ENCODE assay signal across 9 cellular contexts in genomic region chr6:11263185-11263817, GRCh38. TPM values are rescaled to one million over a fixed set of nuclear protein-coding genes. Genes with fewer than 3 reads are reported as not detected.
DNase-seq lines count a peak whose midpoint lies in the region; ATAC-seq and TF ChIP-seq lines count a peak whose summit lies in the region.
"Had no signal": no experiment of that assay in that cellular context is flagged by ENCODE, and none has a peak within 500 bp of the region (broad histone marks: within the 10 kb centered on the region; RNA-seq: fewer than 3 reads in every experiment).

No MANE protein-coding gene starts in this region.

- H3K9me3 ChIP-seq in mesodermal cell (ENCODE audit: control insufficient read depth, low read length) (no peaks in the 10 kb centered on the region), uterus (no peaks in the 10 kb centered on the region)

- H3K27me3 Mint-ChIP-seq in activated T-cell treated with anti-CD3 and anti-CD28 coated beads, Interleukin-2, amount 50 U/mL, for 72 hours (ENCODE audit: low read depth) = no peaks in the 10 kb centered on the region
- H3K27me3 Mint-ChIP-seq: B cell had no signal

- DNase-seq in activated T-cell treated with anti-CD3 and anti-CD28 coated beads, Interleukin-2, amount 50 U/mL, for 72 hours = no peak
- DNase-seq in activated T-cell treated with anti-CD3 and anti-CD28 coated beads, Interleukin-2, amount 50 U/mL, for 1 hour = no peak
- peak; percentile 23 to 71 for DNase-seq in dermis microvascular lymphatic vessel endothelial cell (ENCODE audit: low read depth in 2 of 2)
- peak; percentile 59 to 74 for DNase-seq in uterus
- DNase-seq in SKM-1 (lab: John Stamatoyannopoulos, UW; ENCODE audit: unreplicated experiment) = no peak

- intact Hi-C loops in uterus (cut with DNase I; ENCODE audit: low total_unique reads) = no loop called here

- peak overlapping the region in 1 of 2 donors; percentile 3 for H3K4me3 Mint-ChIP-seq in activated T-cell treated with anti-CD3 and anti-CD28 coated beads, Interleukin-2, amount 50 U/mL, for 72 hours
- H3K4me3 Mint-ChIP-seq: B cell had no signal

- peak overlapping the region; percentile 77 for H3K27ac Mint-ChIP-seq in activated T-cell treated with anti-CD3 and anti-CD28 coated beads, Interleukin-2, amount 50 U/mL, for 72 hours
- H3K27ac Mint-ChIP-seq: B cell had no signal

- H3K27ac ChIP-seq in mesodermal cell (ENCODE audit: low read depth, low read length, severe bottlenecking) = peak overlapping the region; percentile 65
- peak overlapping the region; percentile 72 to 75 for H3K27ac ChIP-seq in uterus

- peaks cover 0 to 2% of the 10 kb centered on the region in 2 donors for H3K36me3 Mint-ChIP-seq in activated T-cell treated with anti-CD3 and anti-CD28 coated beads, Interleukin-2, amount 50 U/mL, for 72 hours (ENCODE audit: insufficient read depth in 2 of 2)

- H3K4me3 ChIP-seq in mesodermal cell (ENCODE audit: extremely low read depth, insufficient read depth, low read length, poor library complexity, severe bottlenecking) (no peak overlapping the region), uterus (no peak overlapping the region)

- H3K4me1 ChIP-seq in mesodermal cell (ENCODE audit: control insufficient read depth, insufficient read depth, low read length, poor library complexity, severe bottlenecking) (peaks cover 9% of the 10 kb centered on the region), uterus (peaks cover 0 to 8% of the 10 kb centered on the region in 2 donors)

- H3K27me3 ChIP-seq in uterus = no peaks in the 10 kb centered on the region

- WGBS in mesodermal cell (ENCODE audit: insufficient coverage in 2 of 2), 2 experiments = 44 to 51% methylated on average over 3 to 5 of the region's 5 CpGs

- no peaks in the 10 kb centered on the region for H3K36me3 ChIP-seq in mesodermal cell (ENCODE audit: control insufficient read depth, insufficient read depth, low read length)
- H3K36me3 ChIP-seq in uterus = no peaks in the 10 kb centered on the region

- peaks cover 34% of the 10 kb centered on the region for H3K4me1 Mint-ChIP-seq in activated T-cell treated with anti-CD3 and anti-CD28 coated beads, Interleukin-2, amount 50 U/mL, for 72 hours (ENCODE audit: low read depth)

- ATAC-seq in activated T-cell treated with anti-CD3 and anti-CD28 coated beads, Interleukin-2, amount 50 U/mL, for 72 hours (replicated peaks in 1 of 2) = no peak
- ATAC-seq in GM19351 (IDR thresholded peaks at IDR 0.05; ENCODE audit: unreplicated experiment) (no peak), GM18517 (IDR thresholded peaks at IDR 0.05; ENCODE audit: unreplicated experiment) (no peak)

- peak in 1 of 2 donors; percentile 54 for TF ChIP-seq POLR2A in uterus (IDR thresholded peaks at IDR 0.05)

- no peak for TF ChIP-seq CTCF in uterus (IDR thresholded peaks at IDR 0.05)

- H3K9me3 Mint-ChIP-seq in activated T-cell treated with anti-CD3 and anti-CD28 coated beads, Interleukin-2, amount 50 U/mL, for 72 hours = no peaks in the 10 kb centered on the region

RNA-seq across cellular contexts. Expression of gene NEDD9, which starts 30.8 kb away (rescaled TPM):
- 10 to 100 TPM; 20.8 to 36.4 TPM for total RNA-seq in activated T-cell treated with anti-CD3 and anti-CD28 coated beads, Interleukin-2, amount 50 U/mL, for 72 hours
- total RNA-seq in dermis microvascular lymphatic vessel endothelial cell (51.6 and 85.7 TPM in 2 replicates), uterus (10 to 100 TPM; 36.2 to 99.1 (median 70.2) TPM)
- 16.7 TPM for polyA plus RNA-seq in mesodermal cell (2013, experiment 1 of 2)
- 16.1 TPM for polyA plus RNA-seq in mesodermal cell (2013, experiment 2 of 2)

Comparison
In these comparisons a context has a peak if more than half of its experiments do, and no peak if none do; other contexts are left out.
1. DNase-seq: peak in dermis microvascular lymphatic vessel endothelial cell (2 of 2) and uterus (2 of 2); none in activated T-cell treated with anti-CD3 and anti-CD28 coated beads, Interleukin-2, amount 50 U/mL, for 72 hours (0 of 2), activated T-cell treated with anti-CD3 and anti-CD28 coated beads, Interleukin-2, amount 50 U/mL, for 1 hour (single experiment) and SKM-1 (single experiment).